Comparison of ENCODE assay signal across 8 cellular contexts in genomic region chr9:128723352-128723865, GRCh38. TPM values are rescaled to one million over a fixed set of nuclear protein-coding genes. Genes with fewer than 3 reads are reported as not detected.
A peak's percentile ranks its signal among the peaks of the same experiment; 100 is the strongest.
DNase-seq lines count a peak whose midpoint lies in the region; ATAC-seq and TF ChIP-seq lines count a peak whose summit lies in the region.

No MANE protein-coding gene starts in this region.

- intact Hi-C loops in testis (cut with DNase I; ENCODE audit: low total_unique reads) = no loop called here

- no peak for ATAC-seq in HG03432 (IDR thresholded peaks at IDR 0.05; ENCODE audit: unreplicated experiment)
- no peak for ATAC-seq in GM21576 (IDR thresholded peaks at IDR 0.05; ENCODE audit: unreplicated experiment)

- no peak for TF ChIP-seq CTCF in testis (IDR thresholded peaks at IDR 0.05)

- no peaks in the 10 kb centered on the region for H3K36me3 Mint-ChIP-seq in T-helper 2 cell treated with Interferon-gamma antibody and Interleukin-4, amounts not matched to agents 5 μg/mL and 100 μg/mL, for 36 hours (ENCODE audit: low read depth)
- H3K36me3 Mint-ChIP-seq in activated naive CD8-positive, alpha-beta T cell = no peaks in the 10 kb centered on the region
- H3K36me3 Mint-ChIP-seq in immature natural killer cell = no peaks in the 10 kb centered on the region

- H3K4me1 ChIP-seq in testis = peaks cover 8% of the 10 kb centered on the region

- H3K27me3 Mint-ChIP-seq in T-helper 2 cell treated with Interferon-gamma antibody and Interleukin-4, amounts not matched to agents 5 μg/mL and 100 μg/mL, for 36 hours (ENCODE audit: low read depth) = no peaks in the 10 kb centered on the region
- H3K27me3 Mint-ChIP-seq in activated naive CD8-positive, alpha-beta T cell = no peaks in the 10 kb centered on the region
- peaks cover 4 to 11% (median 8%) of the 10 kb centered on the region in 3 donors for H3K27me3 Mint-ChIP-seq in immature natural killer cell (ENCODE audit: low read depth in 3 of 3)

- H3K27me3 ChIP-seq in testis = no peaks in the 10 kb centered on the region

- H3K36me3 ChIP-seq in testis (ENCODE audit: low read depth, missing control alignments) = no peaks in the 10 kb centered on the region

- H3K27ac Mint-ChIP-seq in T-helper 2 cell treated with Interferon-gamma antibody and Interleukin-4, amounts not matched to agents 5 μg/mL and 100 μg/mL, for 36 hours = peak overlapping the region; percentile 98
- peak overlapping the region; percentile 90 for H3K27ac Mint-ChIP-seq in activated naive CD8-positive, alpha-beta T cell
- H3K27ac Mint-ChIP-seq in immature natural killer cell = peak overlapping the region; percentile 85 to 94 (median 90)

- peak overlapping the region; percentile 21 to 74 for H3K27ac ChIP-seq in testis

- H3K4me3 Mint-ChIP-seq in T-helper 2 cell treated with Interferon-gamma antibody and Interleukin-4, amounts not matched to agents 5 μg/mL and 100 μg/mL, for 36 hours = peak overlapping the region; percentile 100
- H3K4me3 Mint-ChIP-seq in activated naive CD8-positive, alpha-beta T cell = peak overlapping the region; percentile 92
- H3K4me3 Mint-ChIP-seq in immature natural killer cell = peak overlapping the region; percentile 86 to 94 (median 93)

- 43 to 46% methylated on average over 7 of the region's 7 CpGs for WGBS in testis, 2 donors

- peak overlapping the region; percentile 63 to 67 for H3K4me3 ChIP-seq in testis

- no peak for TF ChIP-seq POLR2A in testis (IDR thresholded peaks at IDR 0.05)

- peaks cover 32% of the 10 kb centered on the region for H3K4me1 Mint-ChIP-seq in T-helper 2 cell treated with Interferon-gamma antibody and Interleukin-4, amounts not matched to agents 5 μg/mL and 100 μg/mL, for 36 hours (ENCODE audit: low read depth)
- peaks cover 28% of the 10 kb centered on the region for H3K4me1 Mint-ChIP-seq in activated naive CD8-positive, alpha-beta T cell (ENCODE audit: low read depth)
- peaks cover 25 to 32% of the 10 kb centered on the region in 2 donors for H3K4me1 Mint-ChIP-seq in immature natural killer cell

- no peak for DNase-seq in T-helper 2 cell treated with Interferon-gamma antibody and Interleukin-4, amounts not matched to agents 5 μg/mL and 100 μg/mL, for 36 hours (ENCODE audit: low spot score)
- no peak for DNase-seq in T-helper 2 cell
- DNase-seq in immature natural killer cell = no peak
- no peak for DNase-seq in testis
- DNase-seq in stimulated activated CD4-positive, alpha-beta T cell treated with anti-CD3 and anti-CD28 coated beads, Interleukin-1b, Interleukin-23, amount 100 ng/mL, for 48 hours = no peak

- H3K9me3 Mint-ChIP-seq in T-helper 2 cell treated with Interferon-gamma antibody and Interleukin-4, amounts not matched to agents 5 μg/mL and 100 μg/mL, for 36 hours = no peaks in the 10 kb centered on the region
- H3K9me3 Mint-ChIP-seq in activated naive CD8-positive, alpha-beta T cell (ENCODE audit: low read depth) = no peaks in the 10 kb centered on the region
- no peaks in the 10 kb centered on the region for H3K9me3 Mint-ChIP-seq in immature natural killer cell

- H3K9me3 ChIP-seq in testis = no peaks in the 10 kb centered on the region

RNA-seq across cellular contexts. Expression of gene ZDHHC12, which starts 0.5 kb away (rescaled TPM):
- 10 to 100 TPM; 63.7 to 76.6 (median 66.6) TPM for polyA plus RNA-seq in immature natural killer cell
- total RNA-seq in testis = 10 to 100 TPM; 36.4 to 57.5 TPM
- polyA plus RNA-seq in testis (ENCODE audit: insufficient read depth, low read depth, low replicate concordance) = 39.3 TPM

RNA-seq across cellular contexts. Expression of gene PKN3, which starts 21.1 kb away (rescaled TPM):
- polyA plus RNA-seq in immature natural killer cell (1 to 10 TPM; 2.1 to 3.9 (median 2.9) TPM), testis (ENCODE audit: insufficient read depth, low read depth, low replicate concordance) (4.2 TPM)
- total RNA-seq in testis = 1 to 10 TPM; 3.6 to 7.2 TPM

RNA-seq across cellular contexts. Expression of gene SET, which starts 34.4 kb away (rescaled TPM):
- polyA plus RNA-seq in immature natural killer cell (100 to 1,000 TPM; 151 to 233 (median 232) TPM), testis (ENCODE audit: insufficient read depth, low read depth, low replicate concordance) (159 TPM)
- 100 to 1,000 TPM; 113 to 142 TPM for total RNA-seq in testis

RNA-seq across cellular contexts. Expression of gene ZER1, which starts 48.3 kb away (rescaled TPM):
- 10 to 100 TPM; 28.5 to 51.5 (median 43.0) TPM for polyA plus RNA-seq in immature natural killer cell
- total RNA-seq in testis = 100 to 1,000 TPM in 1 of 2 donors, 10 to 100 TPM in 1; 96.8 to 112 TPM
- polyA plus RNA-seq in testis (ENCODE audit: insufficient read depth, low read depth, low replicate concordance) = 118 TPM
